In genomic region chr6:162882817-162883481, GRCh38 we compare ENCODE assay signal across 1 cellular context.
TF ChIP-seq lines count a peak whose summit lies in the region.

No MANE protein-coding gene starts in this region.

TF ChIP-seq in WTC11, 78 proteins besides CTCF, POLR2A, EP300 and RAD21:
- TF ChIP-seq GABPB1 (CRISPR knock-in tag; IDR thresholded peaks at IDR 0.05) (peak; percentile 66), SMAD4 (CRISPR knock-in tag; IDR thresholded peaks at IDR 0.05) (no peak)
